1 cellular context compared by ENCODE assay signal in genomic region chr22:39350803-39351688, GRCh38.
TF ChIP-seq lines count a peak whose summit lies in the region.

No MANE protein-coding gene starts in this region.

TF ChIP-seq in GM23338, 12 proteins besides CTCF, POLR2A, EP300 and RAD21 (continued from another document):
- TF ChIP-seq ZNF462 (CRISPR knock-in tag; IDR thresholded peaks at IDR 0.05) = no peak
